8 cellular contexts compared by ENCODE assay signal in the genomic region with DNA sequence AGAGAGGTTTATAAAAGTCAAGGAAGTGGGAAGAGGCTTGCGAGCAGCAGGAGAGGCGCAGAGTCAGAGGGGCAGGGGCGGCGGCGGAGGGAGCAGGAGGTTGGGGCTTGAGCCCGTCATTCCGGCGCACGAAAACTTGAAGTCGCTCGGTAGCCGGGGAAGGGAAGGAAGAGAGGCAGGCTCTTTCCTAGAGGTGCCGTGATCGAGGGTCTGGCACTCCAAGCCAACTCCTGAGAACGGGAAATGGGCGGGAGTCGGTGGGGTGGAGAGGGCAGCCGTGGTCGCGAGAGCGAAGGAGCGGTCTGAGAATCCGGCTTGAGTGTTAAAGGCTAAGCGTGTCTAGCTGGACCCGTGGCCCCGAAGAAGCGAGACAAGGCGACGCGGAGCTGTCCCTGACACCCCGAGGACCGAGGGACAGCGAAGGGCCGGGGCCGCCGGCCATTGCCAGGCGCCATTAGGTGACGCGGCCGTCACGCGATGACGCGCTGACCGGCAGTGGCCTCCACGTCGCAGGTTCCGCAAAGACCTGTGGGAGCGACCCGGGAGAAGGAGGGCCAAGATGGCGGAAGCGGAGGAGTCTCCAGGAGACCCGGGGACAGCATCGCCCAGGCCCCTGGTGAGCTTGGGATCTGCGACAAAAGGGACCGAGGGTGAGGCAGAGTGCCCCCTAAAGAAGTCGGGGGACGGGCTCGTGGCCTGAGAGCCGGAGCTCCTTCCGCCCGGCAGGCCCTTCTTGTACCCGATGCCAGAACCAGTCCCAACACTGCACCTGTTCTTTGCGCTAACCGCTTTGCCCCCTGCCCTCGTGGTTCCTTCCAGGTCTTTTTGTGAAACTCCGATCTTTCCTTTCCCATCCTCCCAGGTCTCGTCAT. TPM values are rescaled to one million over a fixed set of nuclear protein-coding genes. Genes with fewer than 3 reads are reported as not detected.
DNase-seq lines count a peak whose midpoint lies in the region; ATAC-seq, FAIRE-seq and TF ChIP-seq lines count a peak whose summit lies in the region.

A gene with protein sequence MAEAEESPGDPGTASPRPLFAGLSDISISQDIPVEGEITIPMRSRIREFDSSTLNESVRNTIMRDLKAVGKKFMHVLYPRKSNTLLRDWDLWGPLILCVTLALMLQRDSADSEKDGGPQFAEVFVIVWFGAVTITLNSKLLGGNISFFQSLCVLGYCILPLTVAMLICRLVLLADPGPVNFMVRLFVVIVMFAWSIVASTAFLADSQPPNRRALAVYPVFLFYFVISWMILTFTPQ (plus strand): TSS at position 544 of the 872 bp plus-strand sequence. CDS start 16 bp downstream, at position 560.

- TF ChIP-seq CTCF in AG09319 (IDR thresholded peaks at IDR 0.05; ENCODE audit: low read depth, low read length) (no peak), kidney (IDR thresholded peaks at IDR 0.05; ENCODE audit: borderline replicate concordance, extremely low read depth, insufficient read depth) (no peak)

- H3K9ac ChIP-seq in kidney (ENCODE audit: low read length in 2 of 2) = peak within 1 kb of the TSS; percentile 80 to 97

- H3K4me1 ChIP-seq in kidney (ENCODE audit: control insufficient read depth in 1 of 2, insufficient read depth in 1 of 2, low read depth in 1 of 2, low read length in 2 of 2) = peaks cover 0 to 2% of the 10 kb centered on the region in 2 donors

- H3K4me3 ChIP-seq in kidney (ENCODE audit: low read length in 2 of 2) = peak within 1 kb of the TSS; percentile 93 to 96

- intact Hi-C loops in kidney (cut with DNase I) = no loop called here

- no peaks in the 10 kb centered on the region for H3K36me3 ChIP-seq in kidney (ENCODE audit: control insufficient read depth in 1 of 2, insufficient read depth in 2 of 2, low read length in 2 of 2)

- ATAC-seq in GM18873 (IDR thresholded peaks at IDR 0.05; ENCODE audit: low FRiP score, unreplicated experiment) = peak; percentile 91
- ATAC-seq in HG03103 (IDR thresholded peaks at IDR 0.05; ENCODE audit: low read depth, unreplicated experiment) = peak; percentile 96

- FAIRE-seq in kidney (lab: Jason Lieb, UNC) = no peak

- no peaks in the 10 kb centered on the region for H3K9me3 ChIP-seq in kidney (ENCODE audit: control insufficient read depth in 1 of 2, low read length in 2 of 2)

- DNase-seq in AG09319 (ENCODE audit: extremely low read depth, low read depth) (peak; percentile 27), NCI-H226 (peak; percentile 62), cerebellum (ENCODE audit: low spot score) (peak; percentile 82), kidney (peak; percentile 93)
- peak; percentile 68 for DNase-seq in activated CD4-positive, CD25-positive, alpha-beta regulatory T cell treated with anti-CD3 and anti-CD28 coated beads, Interleukin-2, amount 50 U/mL, for 72 hours
- peak; percentile 19 to 47 for DNase-seq in stimulated activated CD4-positive, alpha-beta T cell treated with anti-CD3 and anti-CD28 coated beads, Interleukin-15, amount 100 ng/mL, for 1 hour (ENCODE audit: low read depth in 1 of 2, low spot score in 1 of 2)

- H3K27ac ChIP-seq in kidney (ENCODE audit: low read depth in 2 of 2, low read length in 2 of 2) = peak within 1 kb of the TSS; percentile 97 to 98

RNA-seq across cellular contexts. Expression of the gene that starts here (rescaled TPM):
- total RNA-seq in cerebellum (28.4 TPM), kidney (41.6 TPM)
- 16.2 TPM for polyA plus RNA-seq in kidney (ENCODE audit: insufficient read depth, low read depth, low replicate concordance)

Comparison
In these comparisons a context has a peak if more than half of its experiments do, and no peak if none do; other contexts are left out.
1. Peak in every context shown above with its lines: DNase-seq, ATAC-seq, H3K4me3 ChIP-seq and H3K27ac ChIP-seq.
2. DNase-seq: peak in every context shown above with its lines; median percentile 93 in kidney; 82 in cerebellum; 68 in activated CD4-positive, CD25-positive, alpha-beta regulatory T cell treated with anti-CD3 and anti-CD28 coated beads, Interleukin-2, amount 50 U/mL, for 72 hours; 62 in NCI-H226; 33 in stimulated activated CD4-positive, alpha-beta T cell treated with anti-CD3 and anti-CD28 coated beads, Interleukin-15, amount 100 ng/mL, for 1 hour; 27 in AG09319.